Comparison of ENCODE assay signal across 31 cellular contexts in the genomic region with DNA sequence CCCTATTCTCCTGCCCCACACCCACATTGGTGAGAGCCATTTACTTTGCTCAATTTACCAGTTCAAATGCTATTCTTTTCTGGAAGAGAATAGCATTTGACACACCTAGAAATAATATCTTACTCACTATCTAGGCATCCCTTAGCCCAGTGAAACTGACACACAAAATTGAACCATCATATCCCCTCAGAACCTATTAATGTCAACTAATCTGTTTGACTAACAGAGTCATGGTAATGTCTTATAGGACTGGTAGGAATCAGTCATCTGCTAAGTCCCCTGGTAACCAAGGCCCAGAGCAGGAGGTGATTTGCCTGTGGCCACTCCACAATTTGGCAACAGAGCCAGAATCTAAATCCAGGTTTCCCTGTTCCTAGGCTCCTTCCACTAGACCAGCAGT.
"Had no signal": no experiment of that assay in that cellular context is flagged by ENCODE, and none has a peak within 500 bp of the region (broad histone marks: within the 10 kb centered on the region; RNA-seq: fewer than 3 reads in every experiment).

No MANE protein-coding gene starts in this region.

- H3K4me1 ChIP-seq: adrenal gland, body of pancreas, colonic mucosa, pancreas, prostate gland, tibial nerve, uterus had no signal

- H3K27ac Mint-ChIP-seq: activated naive CD4-positive, alpha-beta T cell treated with anti-CD3 and anti-CD28 coated beads for 36 hours; activated naive CD8-positive, alpha-beta T cell treated with anti-CD3 and anti-CD28 coated beads for 36 hours; immature natural killer cell had no signal

- H3K4me3 Mint-ChIP-seq: activated naive CD4-positive, alpha-beta T cell treated with anti-CD3 and anti-CD28 coated beads for 36 hours; activated naive CD8-positive, alpha-beta T cell treated with anti-CD3 and anti-CD28 coated beads for 36 hours; naive B cell had no signal

- H3K27me3 ChIP-seq: adrenal gland, body of pancreas, cardiac muscle cell, colonic mucosa, heart left ventricle, pancreas, right atrium auricular region, tibial nerve, uterus had no signal

- H3K27me3 Mint-ChIP-seq: activated naive CD8-positive, alpha-beta T cell treated with anti-CD3 and anti-CD28 coated beads for 36 hours had no signal

- H3K36me3 Mint-ChIP-seq: activated naive CD8-positive, alpha-beta T cell treated with anti-CD3 and anti-CD28 coated beads for 36 hours; immature natural killer cell; naive B cell had no signal

- ATAC-seq: body of pancreas, heart left ventricle, mucosa of descending colon, pancreas had no signal

- H3K9me3 Mint-ChIP-seq: activated naive CD4-positive, alpha-beta T cell treated with anti-CD3 and anti-CD28 coated beads for 36 hours; activated naive CD8-positive, alpha-beta T cell treated with anti-CD3 and anti-CD28 coated beads for 36 hours had no signal

- H3K4me3 ChIP-seq: adrenal gland, body of pancreas, cardiac muscle cell, colonic mucosa, heart left ventricle, lung, mucosa of descending colon, pancreas, prostate gland, right atrium auricular region, tibial nerve, uterus had no signal

- H3K27ac ChIP-seq: adrenal gland, body of pancreas, cardiac muscle cell, colonic mucosa, heart left ventricle, pancreas, prostate gland, right atrium auricular region, tibial nerve, uterus, VCaP had no signal

- H3K9me3 ChIP-seq: adrenal gland, body of pancreas, colonic mucosa, mucosa of descending colon, pancreas, prostate gland, right atrium auricular region, tibial nerve, uterus had no signal

- H3K36me3 ChIP-seq: adrenal gland, cardiac muscle cell, colonic mucosa, heart left ventricle, pancreas, prostate gland, right atrium auricular region, tibial nerve, uterus had no signal

- FAIRE-seq: kidney, pancreas, TTC549 had no signal

- H3K4me1 Mint-ChIP-seq: activated naive CD8-positive, alpha-beta T cell treated with anti-CD3 and anti-CD28 coated beads for 36 hours; immature natural killer cell; naive B cell had no signal

- DNase-seq: activated CD4-positive, alpha-beta T cell treated with anti-CD3 and anti-CD28 coated beads for 4 hours; activated CD4-positive, alpha-beta T cell treated with anti-CD3 and anti-CD28 coated beads, Interleukin-2, amount 50 U/mL, for 4 hours; activated effector memory CD4-positive, alpha-beta T cell treated with Interleukin-2 at 50 U/mL for 16 hours; activated naive CD4-positive, alpha-beta T cell treated with anti-CD3 and anti-CD28 coated beads for 36 hours; activated naive CD8-positive, alpha-beta T cell treated with anti-CD3 and anti-CD28 coated beads for 36 hours; activated T-cell treated with anti-CD3 and anti-CD28 coated beads for 4 hours; adrenal gland; aorta; body of pancreas; cerebellar nuclear complex; colonic mucosa; effector CD8-positive, alpha-beta T cell; foreskin fibroblast; heart left ventricle; hypothalamus; immature natural killer cell; kidney; mucosa of descending colon; naive B cell; nucleus accumbens; pancreas; stimulated activated naive CD4-positive, alpha-beta T cell treated with Interleukin-2 at 50 U/mL for 16 hours; T-helper 9 cell; uterus had no signal
